In the genomic region with DNA sequence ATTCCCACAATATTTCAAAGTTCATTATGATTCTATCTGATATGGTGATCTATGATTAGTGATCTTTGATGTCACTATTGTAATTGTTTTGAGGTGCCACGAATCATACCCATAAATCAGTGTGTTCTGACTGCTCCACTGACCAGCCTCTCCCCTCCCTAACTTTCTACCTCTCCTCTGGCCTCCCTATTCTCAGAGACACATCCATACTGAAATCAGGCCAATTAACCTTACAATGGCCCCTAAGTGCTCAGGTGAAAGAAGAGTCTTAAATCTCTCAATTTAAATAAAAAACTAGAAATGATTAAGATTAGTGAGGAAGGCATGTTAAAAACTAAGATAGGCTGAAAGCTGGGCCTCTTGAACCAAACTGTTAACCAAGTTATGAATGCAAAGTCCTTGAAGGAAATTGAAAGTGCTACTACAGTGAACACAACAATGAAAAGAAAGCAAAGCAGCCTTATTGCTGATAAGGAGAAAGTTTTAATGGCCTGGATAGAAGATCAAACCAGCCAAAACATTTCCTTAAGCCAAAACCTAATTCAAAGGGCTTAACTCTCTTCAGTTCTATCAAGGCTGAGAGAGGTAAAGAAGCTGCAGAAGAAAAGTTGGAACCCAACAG, we compare ENCODE assay signal across 21 cellular contexts. TPM values are rescaled to one million over a fixed set of nuclear protein-coding genes. Genes with fewer than 3 reads are reported as not detected.
DNase-seq lines count a peak whose midpoint lies in the region; ATAC-seq and TF ChIP-seq lines count a peak whose summit lies in the region.
"Had no signal": no experiment of that assay in that cellular context is flagged by ENCODE, and none has a peak within 500 bp of the region (broad histone marks: within the 10 kb centered on the region; RNA-seq: fewer than 3 reads in every experiment).

No MANE protein-coding gene starts in this region.

- no peak overlapping the region for H3K4me3 Mint-ChIP-seq in activated naive CD4-positive, alpha-beta T cell treated with anti-CD3 and anti-CD28 coated beads for 36 hours
- peak overlapping the region; percentile 39 for H3K4me3 Mint-ChIP-seq in T-helper 17 cell
- no peak overlapping the region for H3K4me3 Mint-ChIP-seq in endodermal cell
- H3K4me3 Mint-ChIP-seq in naive B cell, result no peak overlapping the region
- H3K4me3 Mint-ChIP-seq: CD8-positive, alpha-beta T cell; IgD-negative memory B cell had no signal

- H3K4me1 ChIP-seq in endodermal cell (ENCODE audit: control insufficient read depth, insufficient read depth, low read length), result no peaks in the 10 kb centered on the region
- H3K4me1 ChIP-seq: BLaER1 had no signal

- WGBS in endodermal cell (ENCODE audit: insufficient coverage in 1 of 2, insufficient read length in 1 of 2), 2 experiments, result 100% methylated on average over 1 of the region's 1 CpG; no CpG with 5 or more reads in 1 of the 2 experiments

- H3K9ac ChIP-seq in endodermal cell (ENCODE audit: extremely low read depth, low read length, poor library complexity, severe bottlenecking), result no peak overlapping the region
- H3K9ac ChIP-seq: BLaER1 had no signal

- H3K4me1 Mint-ChIP-seq in activated naive CD4-positive, alpha-beta T cell treated with anti-CD3 and anti-CD28 coated beads for 36 hours (ENCODE audit: low read depth), result peaks cover 27% of the 10 kb centered on the region
- H3K4me1 Mint-ChIP-seq in T-helper 17 cell, result peaks cover 18% of the 10 kb centered on the region
- H3K4me1 Mint-ChIP-seq in endodermal cell, result no peaks in the 10 kb centered on the region
- peaks cover 4 to 11% (median 6%) of the 10 kb centered on the region in 3 donors for H3K4me1 Mint-ChIP-seq in naive B cell
- H3K4me1 Mint-ChIP-seq: IgD-negative memory B cell had no signal

- no peak for TF ChIP-seq CTCF in endodermal cell (conservative IDR thresholded peaks at IDR 0.05)
- no peak for TF ChIP-seq CTCF in GM13977 (IDR thresholded peaks at IDR 0.05; ENCODE audit: extremely low read depth, insufficient read depth, missing control alignments)

- no peak overlapping the region for H3K4me3 ChIP-seq in endodermal cell (ENCODE audit: low read length)
- H3K4me3 ChIP-seq: BLaER1, PC-9 had no signal

- H3K9me3 Mint-ChIP-seq in activated naive CD4-positive, alpha-beta T cell treated with anti-CD3 and anti-CD28 coated beads for 36 hours, result no peaks in the 10 kb centered on the region
- H3K9me3 Mint-ChIP-seq in endodermal cell (no peaks in the 10 kb centered on the region), naive B cell (no peaks in the 10 kb centered on the region)
- H3K9me3 Mint-ChIP-seq: CD8-positive, alpha-beta T cell; IgD-negative memory B cell had no signal

- no peak overlapping the region for H3K27ac ChIP-seq in endodermal cell (ENCODE audit: low read depth, low read length)
- H3K27ac ChIP-seq: BLaER1, PC-9 had no signal

- intact Hi-C loops in activated naive CD4-positive, alpha-beta T cell treated with anti-CD3 and anti-CD28 coated beads for 36 hours (cut with micrococcal nuclease), result no loop called here

- no peak for DNase-seq in activated naive CD4-positive, alpha-beta T cell treated with anti-CD3 and anti-CD28 coated beads for 36 hours
- no peak for DNase-seq in activated naive CD4-positive, alpha-beta T cell treated with anti-CD3 and anti-CD28 coated beads, Interleukin-2, amount 50 U/mL, for 16 hours
- DNase-seq in T-helper 17 cell, result no peak
- DNase-seq in endodermal cell, result no peak
- DNase-seq in naive B cell, result no peak
- DNase-seq in superior temporal gyrus (ENCODE audit: extremely low spot score), result no peak
- DNase-seq in GM13977 (ENCODE audit: low spot score), result no peak
- no peak for DNase-seq in cerebellar cortex (ENCODE audit: low spot score)
- DNase-seq: 8988T; CD8-positive, alpha-beta T cell; DND-41; GOT3; Kasumi-1; MM.1S; NCI-H1092 treated with DMSO at 0.1 percent for 48 hours; NCI-H1694; NCI-H510A treated with DMSO at 0.1 percent for 48 hours; NCI-H82; PC-9 had no signal

- no peaks in the 10 kb centered on the region for H3K9me3 ChIP-seq in T-helper 17 cell (ENCODE audit: control insufficient read depth, low read length, poor library complexity, severe bottlenecking)
- H3K9me3 ChIP-seq in endodermal cell (ENCODE audit: control insufficient read depth, low read length), result no peaks in the 10 kb centered on the region
- H3K9me3 ChIP-seq: BLaER1 had no signal

- in situ Hi-C loops in GM13977 (cut with MboI; ENCODE audit: low pct_unique_long_range_greater_than_20kb, low sequenced_read_pairs, unreplicated experiment), result no loop called here

- no peaks in the 10 kb centered on the region for H3K27me3 Mint-ChIP-seq in activated naive CD4-positive, alpha-beta T cell treated with anti-CD3 and anti-CD28 coated beads for 36 hours (ENCODE audit: low read depth)
- H3K27me3 Mint-ChIP-seq in T-helper 17 cell (no peaks in the 10 kb centered on the region), endodermal cell (ENCODE audit: insufficient read depth) (no peaks in the 10 kb centered on the region), naive B cell (no peaks in the 10 kb centered on the region)
- H3K27me3 Mint-ChIP-seq: IgD-negative memory B cell had no signal

- no peaks in the 10 kb centered on the region for H3K27me3 ChIP-seq in endodermal cell (ENCODE audit: control insufficient read depth, insufficient read depth, low read length, poor library complexity, severe bottlenecking)
- H3K27me3 ChIP-seq: BLaER1 had no signal

- H3K36me3 ChIP-seq in endodermal cell (ENCODE audit: control insufficient read depth, insufficient read depth, low read length), result peaks cover 67% of the 10 kb centered on the region

- ATAC-seq in T-helper 17 cell, result no peak
- ATAC-seq in naive B cell (ENCODE audit: low read depth in 2 of 2), result no peak
- ATAC-seq: CD8-positive, alpha-beta T cell had no signal

- CTCF ChIA-PET in activated naive CD4-positive, alpha-beta T cell treated with anti-CD3 and anti-CD28 coated beads for 36 hours (lab: Charles Lee), result interaction anchor here (1.1 to 1.9 kb wide), 3 partner anchors 9 to 236 kb away, joined by 3 to 9 read pairs (median 8); no protein-coding TSS in a partner anchor

- peak overlapping the region; percentile 28 for H3K27ac Mint-ChIP-seq in activated naive CD4-positive, alpha-beta T cell treated with anti-CD3 and anti-CD28 coated beads for 36 hours
- H3K27ac Mint-ChIP-seq in T-helper 17 cell (peak overlapping the region; percentile 78), endodermal cell (peak overlapping the region; percentile 36), naive B cell (peak overlapping the region in 5 of 6 donors; percentile 12 to 67 (median 29))
- H3K27ac Mint-ChIP-seq: CD8-positive, alpha-beta T cell; IgD-negative memory B cell had no signal

- peaks cover 31% of the 10 kb centered on the region for H3K36me3 Mint-ChIP-seq in activated naive CD4-positive, alpha-beta T cell treated with anti-CD3 and anti-CD28 coated beads for 36 hours (ENCODE audit: low read depth)
- H3K36me3 Mint-ChIP-seq in T-helper 17 cell (ENCODE audit: low read depth) (peaks cover 20% of the 10 kb centered on the region), endodermal cell (ENCODE audit: low read depth) (peaks cover 30% of the 10 kb centered on the region), naive B cell (peaks cover 10 to 24% of the 10 kb centered on the region in 2 donors)

RNA-seq across cellular contexts. Expression of gene GPCPD1, which starts 57.5 kb away (rescaled TPM):
- total RNA-seq in activated naive CD4-positive, alpha-beta T cell treated with anti-CD3 and anti-CD28 coated beads for 36 hours, result 10 to 100 TPM; 25.7 to 32.3 TPM
- 100 to 1,000 TPM in 1 of 2 donors, 10 to 100 TPM in 1; 92.7 to 128 TPM for total RNA-seq in T-helper 17 cell
- 10 to 100 TPM; 19.9 to 28.5 TPM for total RNA-seq in endodermal cell
- 26.7 TPM for polyA plus RNA-seq in endodermal cell (2013, experiment 1 of 2)
- polyA plus RNA-seq in endodermal cell (2013, experiment 2 of 2), result 22.1 TPM
- 10 to 100 TPM; 39.5 to 60.5 (median 50.7) TPM for polyA plus RNA-seq in naive B cell (ENCODE audit: low read depth in 6 of 6)

Comparison
In these comparisons a context has a peak if more than half of its experiments do, and no peak if none do; other contexts are left out.
1. H3K27ac Mint-ChIP-seq: peak in every context shown above with its lines; median percentile 78 in T-helper 17 cell; 36 in endodermal cell; 29 in naive B cell; 28 in activated naive CD4-positive, alpha-beta T cell treated with anti-CD3 and anti-CD28 coated beads for 36 hours.